In the genomic region with DNA sequence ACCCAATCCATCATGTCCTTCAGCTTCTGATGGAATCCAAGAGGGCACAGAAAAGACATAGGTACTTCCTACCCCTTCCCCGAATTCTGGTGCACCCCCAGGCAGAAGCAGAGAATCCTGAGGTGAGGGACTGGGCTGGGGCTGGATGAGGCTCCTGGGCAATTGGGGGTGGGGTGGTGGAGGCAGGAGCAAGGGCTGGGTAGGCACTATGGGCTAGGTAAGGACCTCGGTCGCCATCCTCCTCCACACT, we compare ENCODE assay signal across 10 cellular contexts. TPM values are rescaled to one million over a fixed set of nuclear protein-coding genes. Genes with fewer than 3 reads are reported as not detected.
A peak's percentile ranks its signal among the peaks of the same experiment; 100 is the strongest.
DNase-seq lines count a peak whose midpoint lies in the region; ATAC-seq and TF ChIP-seq lines count a peak whose summit lies in the region.
"Had no signal": no experiment of that assay in that cellular context is flagged by ENCODE, and none has a peak within 500 bp of the region (broad histone marks: within the 10 kb centered on the region; RNA-seq: fewer than 3 reads in every experiment).

No MANE protein-coding gene starts in this region.

- TF ChIP-seq CTCF in DOHH2 (IDR thresholded peaks at IDR 0.05; ENCODE audit: low read depth, low read length, poor library complexity, severe bottlenecking): no peak
- TF ChIP-seq CTCF in dorsolateral prefrontal cortex (IDR thresholded peaks at IDR 0.05 in 54 of 56, conservative IDR thresholded peaks at IDR 0.05 in 2 of 56; ENCODE audit: low read depth in 1 of 56, partially characterized antibody in 56 of 56): no peak
- no peak for TF ChIP-seq CTCF in osteoblast (IDR thresholded peaks at IDR 0.05; ENCODE audit: extremely low read depth, low read depth, low read length)

- peak overlapping the region; percentile 5; the same call in 1 of the 2 replicates for H3K9ac ChIP-seq in HUES64 (ENCODE audit: low read depth, low read length)

- no peaks in the 10 kb centered on the region for H3K9me2 ChIP-seq in DOHH2 (replicated peaks; ENCODE audit: control insufficient read depth, low read length)

- no peak for ATAC-seq in GM21526 (IDR thresholded peaks at IDR 0.05; ENCODE audit: low FRiP score, unreplicated experiment)

- peaks cover 48% of the 10 kb centered on the region for H3K36me3 ChIP-seq in DOHH2 (ENCODE audit: control insufficient read depth, low read length)
- H3K36me3 ChIP-seq in HUES64 (ENCODE audit: insufficient read depth, low read length): no peaks in the 10 kb centered on the region
- no peaks in the 10 kb centered on the region for H3K36me3 ChIP-seq in osteoblast (ENCODE audit: insufficient read depth, low read length)
- H3K36me3 ChIP-seq: MG63 had no signal

- H3K27ac ChIP-seq in DOHH2 (ENCODE audit: low read depth, low read length): peak overlapping the region; percentile 85
- H3K27ac ChIP-seq in HUES64 (ENCODE audit: low read depth, low read length): 0 out of 2 replicates have a peak overlapping the region, but pooled peaks have one; percentile 91
- H3K27ac ChIP-seq in dorsolateral prefrontal cortex: peak overlapping the region in 42 of 59 donors; percentile 5 to 98 (median 92)
- no peak overlapping the region for H3K27ac ChIP-seq in osteoblast (ENCODE audit: low read depth, low read length)

- H3K27me3 ChIP-seq in DOHH2 (ENCODE audit: control insufficient read depth, low read length) (peaks cover 14% of the 10 kb centered on the region), HUES64 (ENCODE audit: insufficient read depth, low read length) (peaks cover 13% of the 10 kb centered on the region), dorsolateral prefrontal cortex (no peaks in the 10 kb centered on the region), osteoblast (ENCODE audit: insufficient read depth, low read length) (peaks cover 47% of the 10 kb centered on the region)

- peaks cover 25% of the 10 kb centered on the region for H3K79me2 ChIP-seq in DOHH2 (ENCODE audit: control insufficient read depth, low read length)
- no peaks in the 10 kb centered on the region for H3K79me2 ChIP-seq in osteoblast (ENCODE audit: insufficient read depth, low read length)

- H3K4me2 ChIP-seq in DOHH2 (ENCODE audit: low read length) (peak overlapping the region; percentile 99), osteoblast (ENCODE audit: insufficient read depth, low read length) (no peak overlapping the region)

- H2AFZ ChIP-seq in osteoblast (ENCODE audit: low read length): no peak overlapping the region

- WGBS in HUES64: 55% methylated on average over 1 of the region's 3 CpGs

- intact Hi-C loops in dorsolateral prefrontal cortex (cut with DNase I): loop anchor here in 1 of 2 donors (2.0 kb wide), 1 partner anchor 777 kb away; a partner anchor contains a TSS

- DNase-seq in dorsolateral prefrontal cortex: no peak
- peak; percentile 64 for DNase-seq in osteoblast (ENCODE audit: insufficient read length, low spot score, missing footprints)
- DNase-seq in NCI-H1694 treated with DMSO at 0.1 percent for 48 hours (lab: John Stamatoyannopoulos, UW): no peak
- DNase-seq in GM03348 (ENCODE audit: low spot score): no peak
- DNase-seq: mesenchymal stem cell; MG63; stimulated activated CD4-positive, alpha-beta T cell treated with anti-CD3 and anti-CD28 coated beads, Interleukin-15, amount 100 ng/mL, for 24 hours had no signal

- H4K20me1 ChIP-seq in DOHH2 (ENCODE audit: control insufficient read depth, insufficient read depth, low read depth, low read length) (peaks cover 16% of the 10 kb centered on the region), osteoblast (ENCODE audit: insufficient read depth, low read length) (no peaks in the 10 kb centered on the region)

- H3K9me3 ChIP-seq in DOHH2 (ENCODE audit: control insufficient read depth, insufficient read depth, low read length) (no peaks in the 10 kb centered on the region), HUES64 (ENCODE audit: insufficient read depth, low read depth, low read length) (peaks cover 24% of the 10 kb centered on the region; the same call in 1 of the 2 replicates), osteoblast (ENCODE audit: low read depth, low read length) (no peaks in the 10 kb centered on the region)
- H3K9me3 ChIP-seq: MG63 had no signal

- H3K4me3 ChIP-seq in DOHH2 (ENCODE audit: low read length) (peak overlapping the region; percentile 84), HUES64 (ENCODE audit: low read length) (peak overlapping the region; percentile 56), dorsolateral prefrontal cortex (peak overlapping the region in 43 of 59 donors; percentile 54 to 88 (median 74)), osteoblast (ENCODE audit: insufficient read depth, low read length) (no peak overlapping the region)
- H3K4me3 ChIP-seq: MG63 had no signal

- H3K4me1 ChIP-seq in DOHH2 (ENCODE audit: control insufficient read depth, low read length) (peaks cover 79% of the 10 kb centered on the region), HUES64 (ENCODE audit: insufficient read depth, low read length) (no peaks in the 10 kb centered on the region), osteoblast (ENCODE audit: insufficient read depth, low read length) (peaks cover 9% of the 10 kb centered on the region)

- H3F3A ChIP-seq in DOHH2 (ENCODE audit: control insufficient read depth, insufficient read depth): peaks cover 30% of the 10 kb centered on the region

RNA-seq across cellular contexts. Expression of a gene that starts 2.8 kb away (rescaled TPM):
- 2.2 TPM for polyA plus RNA-seq in HUES64 (2013, experiment 1 of 2)
- 2.5 TPM for polyA plus RNA-seq in HUES64 (2013, experiment 2 of 2)
- 10 to 100 TPM; 15.1 to 99.8 (median 56.4) TPM for total RNA-seq in dorsolateral prefrontal cortex
- total RNA-seq in osteoblast: under 0.01 TPM in 1 of 2 replicates, not detected in the other

RNA-seq across cellular contexts. Expression of a gene that starts 33.5 kb away (rescaled TPM):
- not detected for polyA plus RNA-seq in HUES64 (2013, experiment 1 of 2)
- not detected for polyA plus RNA-seq in HUES64 (2013, experiment 2 of 2)
- 1 to 10 TPM in 101 of 120 experiments, under 1 TPM in 19; 0.28 to 5.4 (median 1.8) TPM for total RNA-seq in dorsolateral prefrontal cortex
- total RNA-seq in osteoblast: under 0.01 and 0.29 TPM in 2 replicates

RNA-seq across cellular contexts. Expression of a gene that starts 44.3 kb away (rescaled TPM):
- 22.2 TPM for polyA plus RNA-seq in HUES64 (2013, experiment 1 of 2)
- polyA plus RNA-seq in HUES64 (2013, experiment 2 of 2): 22.1 TPM
- total RNA-seq in dorsolateral prefrontal cortex: 10 to 100 TPM; 47.4 to 83.8 (median 64.3) TPM
- total RNA-seq in osteoblast: 91.1 and 113 TPM in 2 replicates

RNA-seq across cellular contexts. Expression of a gene that starts 52.2 kb away (rescaled TPM):
- 71.8 TPM for polyA plus RNA-seq in HUES64 (2013, experiment 1 of 2)
- 72.6 TPM for polyA plus RNA-seq in HUES64 (2013, experiment 2 of 2)
- total RNA-seq in dorsolateral prefrontal cortex (10 to 100 TPM in 85 of 120 experiments, 1 to 10 TPM in 35; 4.5 to 21.9 (median 12.2) TPM), osteoblast (14.7 and 15.6 TPM in 2 replicates)

Comparison
In these comparisons a context has a peak if more than half of its experiments do, and no peak if none do; other contexts are left out.
1. RNA of a gene that starts 2.8 kb away (total RNA-seq): 15.1 to 99.8 TPM in dorsolateral prefrontal cortex; under 0.01 TPM in osteoblast; every median in the first group is over 10 times any median in the second.